In genomic region chr3:195558602-195559001, GRCh38 we compare ENCODE assay signal across 9 cellular contexts. TPM values are rescaled to one million over a fixed set of nuclear protein-coding genes. Genes with fewer than 3 reads are reported as not detected.
DNase-seq lines count a peak whose midpoint lies in the region; ATAC-seq and TF ChIP-seq lines count a peak whose summit lies in the region.
"Had no signal": no experiment of that assay in that cellular context is flagged by ENCODE, and none has a peak within 500 bp of the region (broad histone marks: within the 10 kb centered on the region; RNA-seq: fewer than 3 reads in every experiment).

No MANE protein-coding gene starts in this region.

- ATAC-seq in HG02623 (IDR thresholded peaks at IDR 0.05; ENCODE audit: unreplicated experiment) (no peak), HG02678 (IDR thresholded peaks at IDR 0.05; ENCODE audit: unreplicated experiment) (no peak)

- no peak overlapping the region for H3K9ac ChIP-seq in KMS-11
- H3K9ac ChIP-seq: BLaER1 had no signal

- DNase-seq in SIG-M5 treated with dmso at 0.1 percent for 504 hours (lab: John Stamatoyannopoulos, UW; ENCODE audit: unreplicated experiment) = peak; percentile 54
- DNase-seq in SIG-M5 (lab: John Stamatoyannopoulos, UW) = no peak
- DNase-seq in OCI-M1 (lab: John Stamatoyannopoulos, UW) = peak; percentile 37
- peak; percentile 58 for DNase-seq in fibroblast of gingiva (ENCODE audit: low read depth)
- DNase-seq in spleen = no peak

- intact Hi-C loops in spleen (cut with DNase I; ENCODE audit: low total_unique reads) = loop anchor here (10.0 kb wide), 1 partner anchor 356 kb away; no protein-coding TSS in a partner anchor

- no peaks in the 10 kb centered on the region for H3K79me2 ChIP-seq in KMS-11 (ENCODE audit: insufficient read depth, low read depth)

- H3K27ac ChIP-seq in KMS-11 = no peak overlapping the region
- no peak overlapping the region for H3K27ac ChIP-seq in spleen
- H3K27ac ChIP-seq: BLaER1 had no signal

- no peak overlapping the region for H3K4me2 ChIP-seq in KMS-11
- H3K4me2 ChIP-seq: BLaER1 had no signal

- 54 to 71% (median 66%) methylated on average over 3 of the region's 3 CpGs for WGBS in spleen, 5 donors

- H3K36me3 ChIP-seq in KMS-11 (ENCODE audit: insufficient read depth) (no peaks in the 10 kb centered on the region), spleen (no peaks in the 10 kb centered on the region)
- H3K36me3 ChIP-seq: BLaER1 had no signal

- H3K4me3 ChIP-seq in KMS-11 (IDR thresholded peaks at IDR 0.05; ENCODE audit: insufficient read depth, low read depth, low read length) (no peak overlapping the region), spleen (no peak overlapping the region)
- H3K4me3 ChIP-seq: BLaER1 had no signal

- no peaks in the 10 kb centered on the region for H3K27me3 ChIP-seq in KMS-11 (ENCODE audit: insufficient read depth, low read depth)
- H3K27me3 ChIP-seq in spleen (replicated peaks in 1 of 7) = no peaks in the 10 kb centered on the region
- H3K27me3 ChIP-seq: BLaER1 had no signal

- peak; percentile 76 for TF ChIP-seq CTCF in KMS-11 (conservative IDR thresholded peaks at IDR 0.05; ENCODE audit: low read depth, low read length)
- peak in 9 of 11 experiments; percentile 5 to 52 (median 36) for TF ChIP-seq CTCF in spleen (IDR thresholded peaks at IDR 0.05 in 8 of 11, conservative IDR thresholded peaks at IDR 0.05 in 3 of 11)

- H3K4me1 ChIP-seq in KMS-11 (ENCODE audit: low read depth, poor library complexity, severe bottlenecking) (peaks cover 4% of the 10 kb centered on the region), spleen (peaks cover 0 to 8% (median 0%) of the 10 kb centered on the region in 6 donors)
- H3K4me1 ChIP-seq: BLaER1 had no signal

- H2AFZ ChIP-seq in KMS-11 (ENCODE audit: low read depth) = no peak overlapping the region

- H4K20me1 ChIP-seq in KMS-11 (ENCODE audit: insufficient read depth) = no peaks in the 10 kb centered on the region
- H4K20me1 ChIP-seq: BLaER1 had no signal

- no peak for TF ChIP-seq POLR2A in spleen (IDR thresholded peaks at IDR 0.05)

- H3K9me3 ChIP-seq in spleen = no peaks in the 10 kb centered on the region
- H3K9me3 ChIP-seq: BLaER1 had no signal

RNA-seq across cellular contexts. Expression of gene PPP1R2, which starts 15.5 kb away (rescaled TPM):
- 100 to 1,000 TPM in 1 of 7 donors, 10 to 100 TPM in 6; 52.7 to 168 (median 67.7) TPM for total RNA-seq in spleen
- polyA plus RNA-seq in spleen = 10 to 100 TPM; 30.7 to 37.8 (median 34.9) TPM

RNA-seq across cellular contexts. Expression of gene APOD, which starts 25.1 kb away (rescaled TPM):
- total RNA-seq in spleen = 1 to 10 TPM; 1.9 to 6.8 (median 3.5) TPM
- 10 to 100 TPM in 2 of 3 donors, 1 to 10 TPM in 1; 4.6 to 50.5 (median 11.0) TPM for polyA plus RNA-seq in spleen

Comparison
In these comparisons a context has a peak if more than half of its experiments do, and no peak if none do; other contexts are left out.
1. DNase-seq: peak in SIG-M5 treated with dmso at 0.1 percent for 504 hours (single experiment), OCI-M1 (single experiment) and fibroblast of gingiva (single experiment); none in SIG-M5 (single experiment) and spleen (single experiment).